ENCODE assay signal across 29 cellular contexts in the genomic region with DNA sequence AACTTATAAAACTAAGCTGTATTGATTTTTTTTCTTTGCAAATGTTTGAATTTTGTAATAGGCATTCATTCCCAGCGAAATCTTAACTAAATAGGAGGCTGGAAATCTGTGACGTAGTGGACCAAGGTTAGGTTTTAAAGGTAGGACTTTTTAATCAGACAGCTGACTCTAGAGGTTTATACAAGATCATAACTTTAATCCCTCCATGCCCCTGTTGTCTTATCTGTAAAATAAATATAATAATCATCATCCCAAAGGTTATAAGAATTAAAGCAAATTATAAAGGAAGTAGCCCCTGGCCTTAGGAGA.
"Had no signal": no experiment of that assay in that cellular context is flagged by ENCODE, and none has a peak within 500 bp of the region (broad histone marks: within the 10 kb centered on the region; RNA-seq: fewer than 3 reads in every experiment).

No MANE protein-coding gene starts in this region.

- H3K9ac ChIP-seq: neural progenitor cell had no signal

- H3K4me3 Mint-ChIP-seq: naive B cell; natural killer cell treated with Interleukin-12 subunit alpha and Interleukin-12 subunit beta and Interleukin-15 and Interleukin-18, amount 100 ng/mL, for 72 hours; stimulated activated naive B cell treated with anti-CD40 and anti-IgM and Interleukin-4, amounts not matched to agents 10 μg/mL and 1 μg/mL and 100 μg/mL, for 72 hours; stimulated activated naive CD8-positive, alpha-beta T cell treated with anti-CD3 and anti-CD28 coated beads, Interleukin-15, Interleukin-2, amounts not matched to agents 100 ng/mL and 50 ng/mL, for 24 hours had no signal

- H3K27ac Mint-ChIP-seq: natural killer cell treated with Interleukin-12 subunit alpha and Interleukin-12 subunit beta and Interleukin-15 and Interleukin-18, amount 100 ng/mL, for 72 hours; neural progenitor cell; stimulated activated naive B cell treated with anti-CD40 and anti-IgM and Interleukin-4, amounts not matched to agents 10 μg/mL and 1 μg/mL and 100 μg/mL, for 72 hours; stimulated activated naive CD8-positive, alpha-beta T cell treated with anti-CD3 and anti-CD28 coated beads, Interleukin-15, Interleukin-2, amounts not matched to agents 100 ng/mL and 50 ng/mL, for 24 hours had no signal

- H3K27ac ChIP-seq: coronary artery, esophagus muscularis mucosa, foreskin keratinocyte, gastroesophageal sphincter, heart left ventricle, hepatocyte, left ventricle myocardium inferior, lower lobe of right lung, neural progenitor cell, psoas muscle, suprapubic skin, transverse colon, upper lobe of right lung, uterus had no signal

- H3K4me1 Mint-ChIP-seq: naive B cell; stimulated activated naive B cell treated with anti-CD40 and anti-IgM and Interleukin-4, amounts not matched to agents 10 μg/mL and 1 μg/mL and 100 μg/mL, for 72 hours had no signal

- H3K36me3 Mint-ChIP-seq: naive B cell; natural killer cell treated with Interleukin-12 subunit alpha and Interleukin-12 subunit beta and Interleukin-15 and Interleukin-18, amount 100 ng/mL, for 72 hours; stimulated activated naive B cell treated with anti-CD40 and anti-IgM and Interleukin-4, amounts not matched to agents 10 μg/mL and 1 μg/mL and 100 μg/mL, for 72 hours had no signal

- H3K4me3 ChIP-seq: coronary artery, esophagus muscularis mucosa, gastroesophageal sphincter, heart left ventricle, hepatocyte, left ventricle myocardium inferior, lower lobe of right lung, mucosa of descending colon, neural progenitor cell, psoas muscle, suprapubic skin, transverse colon, upper lobe of right lung, uterus had no signal

- H3K79me2 ChIP-seq: hepatocyte had no signal

- H3K4me2 ChIP-seq: hepatocyte had no signal

- FAIRE-seq: endothelial cell of umbilical vein, islet of Langerhans, small intestine had no signal

- H3K36me3 ChIP-seq: esophagus muscularis mucosa, gastroesophageal sphincter, heart left ventricle, left ventricle myocardium inferior, lower lobe of right lung, neural progenitor cell, suprapubic skin, transverse colon, upper lobe of right lung, uterus had no signal

- ATAC-seq: foreskin keratinocyte; gastroesophageal sphincter; heart left ventricle; left cardiac atrium; lower lobe of right lung; mucosa of descending colon; natural killer cell treated with Interleukin-12 subunit alpha and Interleukin-12 subunit beta and Interleukin-15 and Interleukin-18, amount 100 ng/mL, for 72 hours; psoas muscle; right cardiac atrium; stimulated activated naive B cell treated with anti-CD40 and anti-IgM and Interleukin-4, amounts not matched to agents 10 μg/mL and 1 μg/mL and 100 μg/mL, for 72 hours; upper lobe of right lung had no signal

- H3K9me3 Mint-ChIP-seq: naive B cell; natural killer cell treated with Interleukin-12 subunit alpha and Interleukin-12 subunit beta and Interleukin-15 and Interleukin-18, amount 100 ng/mL, for 72 hours; neural progenitor cell; stimulated activated naive B cell treated with anti-CD40 and anti-IgM and Interleukin-4, amounts not matched to agents 10 μg/mL and 1 μg/mL and 100 μg/mL, for 72 hours; stimulated activated naive CD8-positive, alpha-beta T cell treated with anti-CD3 and anti-CD28 coated beads, Interleukin-15, Interleukin-2, amounts not matched to agents 100 ng/mL and 50 ng/mL, for 24 hours had no signal

- H3K4me1 ChIP-seq: foreskin keratinocyte, lower lobe of right lung, psoas muscle, suprapubic skin, upper lobe of right lung, uterus had no signal

- H2AFZ ChIP-seq: hepatocyte, neural progenitor cell had no signal

- H3K9me3 ChIP-seq: esophagus muscularis mucosa, gastroesophageal sphincter, heart left ventricle, left ventricle myocardium inferior, lower lobe of right lung, mucosa of descending colon, psoas muscle, suprapubic skin, transverse colon, upper lobe of right lung, uterus had no signal

- DNase-seq: dermis blood vessel endothelial cell; effector memory CD4-positive, alpha-beta T cell; foreskin keratinocyte; heart left ventricle; left cardiac atrium; left ventricle myocardium inferior; lower lobe of right lung; mucosa of descending colon; naive B cell; posterior cingulate gyrus; psoas muscle; right cardiac atrium; small intestine; stimulated activated CD4-positive, alpha-beta T cell treated with anti-CD3 and anti-CD28 coated beads, Interleukin-15, amount 100 ng/mL, for 24 hours; stimulated activated CD4-positive, alpha-beta T cell treated with anti-CD3 and anti-CD28 coated beads, Interleukin-2, amount 100 ng/mL, for 48 hours; stimulated activated naive B cell treated with anti-CD40 and anti-IgM and Interleukin-4, amounts not matched to agents 10 μg/mL and 1 μg/mL and 100 μg/mL, for 72 hours; transverse colon; upper lobe of right lung; uterus had no signal

- H3K27me3 ChIP-seq: esophagus muscularis mucosa, foreskin keratinocyte, gastroesophageal sphincter, heart left ventricle, hepatocyte, neural progenitor cell, suprapubic skin, transverse colon, upper lobe of right lung, uterus had no signal

- H3K27me3 Mint-ChIP-seq: naive B cell; stimulated activated naive B cell treated with anti-CD40 and anti-IgM and Interleukin-4, amounts not matched to agents 10 μg/mL and 1 μg/mL and 100 μg/mL, for 72 hours had no signal
